ENCODE assay signal across 1 cellular context in the genomic region with DNA sequence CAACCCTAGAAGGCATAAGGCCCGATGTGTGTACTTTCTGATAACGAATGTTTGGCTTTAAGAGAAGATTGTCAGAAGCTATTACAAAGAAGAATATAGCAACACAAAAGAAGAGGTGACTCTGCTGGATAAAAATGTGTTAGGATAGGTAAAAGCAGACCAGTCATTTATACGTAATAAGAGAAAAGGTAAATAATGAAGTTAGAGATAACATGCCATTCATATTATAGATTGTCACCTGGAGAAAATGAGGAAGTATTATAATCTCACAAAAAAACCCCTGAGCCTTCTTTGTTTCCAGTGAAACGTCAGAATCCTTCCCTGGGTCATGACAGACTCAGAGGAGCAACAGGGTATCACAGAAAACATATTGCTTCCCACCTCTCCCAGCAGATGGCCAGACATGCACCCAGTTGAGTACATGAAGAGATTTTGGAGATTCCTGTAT.
TF ChIP-seq lines count a peak whose summit lies in the region.

No MANE protein-coding gene starts in this region.

TF ChIP-seq in endothelial cell of umbilical vein, 7 proteins besides CTCF, POLR2A, EP300 and RAD21:
- TF ChIP-seq EZH2 (IDR thresholded peaks at IDR 0.05; ENCODE audit: borderline replicate concordance, low read depth, low read length, severe bottlenecking) = no peak
- TF ChIP-seq MAX (IDR thresholded peaks at IDR 0.05; ENCODE audit: insufficient read depth, insufficient read length) = no peak
- no peak for TF ChIP-seq FOS (IDR thresholded peaks at IDR 0.05; ENCODE audit: borderline replicate concordance, insufficient read depth, low read length)
- TF ChIP-seq MYC (IDR thresholded peaks at IDR 0.05; ENCODE audit: low read depth, low read length) = no peak
- no peak for TF ChIP-seq GATA2 (IDR thresholded peaks at IDR 0.05; ENCODE audit: insufficient read depth, insufficient read length, low read depth, low read length)
- TF ChIP-seq POLR2AphosphoS5 (IDR thresholded peaks at IDR 0.05; ENCODE audit: insufficient read depth, low read depth, low read length) = no peak
- no peak for TF ChIP-seq JUN (IDR thresholded peaks at IDR 0.05; ENCODE audit: borderline replicate concordance, insufficient read depth, insufficient read length, low read depth)
TF ChIP-seq in endothelial cell of umbilical vein: peak in this region for 0.
